ENCODE assay signal across 11 cellular contexts in the genomic region with DNA sequence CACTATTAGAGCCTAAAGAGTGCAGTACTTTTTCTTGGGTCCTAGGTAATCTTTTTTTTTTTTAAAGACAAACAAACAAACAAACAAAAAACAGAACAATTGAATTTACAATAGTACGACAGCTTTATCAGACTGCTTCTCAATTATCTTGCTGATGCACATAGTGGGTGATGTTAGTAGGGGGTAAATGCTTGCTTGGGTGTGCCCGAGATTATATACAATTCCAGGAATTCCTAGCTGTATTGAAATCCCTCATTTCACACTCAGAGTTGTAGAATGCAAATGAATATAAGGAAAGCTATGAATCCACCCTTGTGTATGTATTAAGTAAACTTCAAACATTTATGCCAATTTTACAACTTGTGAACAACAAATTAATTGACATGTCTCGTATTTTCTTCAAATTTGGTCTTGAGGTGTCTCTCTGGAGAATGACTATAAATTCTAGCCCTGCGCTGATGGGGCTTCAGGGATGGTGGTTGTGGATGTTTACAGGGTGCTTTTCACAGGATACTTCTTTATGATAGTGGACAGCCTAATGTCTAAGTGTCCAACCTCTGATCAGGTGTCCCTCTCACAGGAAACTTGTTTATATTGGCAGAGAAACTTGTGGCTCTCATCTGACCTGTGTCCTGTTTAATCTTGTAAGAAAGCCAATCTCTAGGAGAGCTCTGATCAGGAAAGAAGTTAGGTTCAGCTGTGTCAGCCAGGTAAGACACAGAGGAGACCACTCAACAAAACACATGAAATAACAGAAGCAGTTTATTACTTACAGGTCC.
"Had no signal": no experiment of that assay in that cellular context is flagged by ENCODE, and none has a peak within 500 bp of the region (broad histone marks: within the 10 kb centered on the region; RNA-seq: fewer than 3 reads in every experiment).

No MANE protein-coding gene starts in this region.

- H3K4me3 Mint-ChIP-seq: activated CD8-positive, alpha-beta T cell treated with anti-CD3 and anti-CD28 coated beads for 36 hours; neural crest cell had no signal

- H3K4me1 ChIP-seq: foreskin keratinocyte had no signal

- H3K27me3 ChIP-seq: foreskin keratinocyte, transverse colon had no signal

- H3K4me1 Mint-ChIP-seq: neural crest cell had no signal

- H3K36me3 ChIP-seq: transverse colon had no signal

- ATAC-seq: activated CD8-positive, alpha-beta T cell treated with anti-CD3 and anti-CD28 coated beads for 36 hours; foreskin keratinocyte; left colon had no signal

- H3K9me3 ChIP-seq: transverse colon had no signal

- H3K27me3 Mint-ChIP-seq: activated CD8-positive, alpha-beta T cell treated with anti-CD3 and anti-CD28 coated beads for 36 hours had no signal

- H3K4me3 ChIP-seq: transverse colon had no signal

- DNase-seq: activated CD8-positive, alpha-beta memory T cell treated with anti-CD3 and anti-CD28 coated beads, Interleukin-2, amount 50 U/mL, for 4 hours; activated CD8-positive, alpha-beta T cell treated with anti-CD3 and anti-CD28 coated beads for 36 hours; activated naive CD4-positive, alpha-beta T cell; foreskin keratinocyte; left colon; mesenchymal stem cell; stimulated activated CD4-positive, alpha-beta T cell treated with anti-CD3 and anti-CD28 coated beads, Interleukin-4, amount 100 ng/mL, for 24 hours; SW 1271; transverse colon had no signal

- H3K27ac Mint-ChIP-seq: activated CD8-positive, alpha-beta T cell treated with anti-CD3 and anti-CD28 coated beads for 36 hours had no signal

- H3K9me3 Mint-ChIP-seq: neural crest cell had no signal

- FAIRE-seq: astrocyte had no signal

- H3K27ac ChIP-seq: foreskin keratinocyte, transverse colon had no signal
